23 cellular contexts compared by ENCODE assay signal in the genomic region with DNA sequence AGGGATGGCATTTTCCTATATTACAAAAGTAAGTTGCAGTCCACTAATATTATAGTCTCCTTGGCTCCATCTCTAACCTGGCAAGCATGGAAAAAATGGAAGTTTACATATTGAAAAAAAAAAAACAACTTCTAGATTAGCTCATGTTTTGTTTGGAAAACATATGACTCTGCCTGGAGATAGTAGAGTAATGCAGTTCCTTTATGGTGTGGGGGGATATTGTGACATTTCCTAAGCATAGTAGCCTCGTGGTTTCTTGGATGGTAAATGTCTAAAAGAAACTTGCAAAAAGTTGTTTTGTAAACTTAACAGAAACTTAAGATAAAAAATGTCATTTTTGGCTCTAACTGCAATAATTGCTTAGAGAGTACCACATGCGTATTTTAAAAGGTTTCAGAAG.
"Had no signal": no experiment of that assay in that cellular context is flagged by ENCODE, and none has a peak within 500 bp of the region (broad histone marks: within the 10 kb centered on the region; RNA-seq: fewer than 3 reads in every experiment).

No MANE protein-coding gene starts in this region.

- H3K27ac ChIP-seq: HL-60, KMS-11, SJSA1, SK-N-MC had no signal

- H3K4me1 ChIP-seq: SJSA1 had no signal

- H3K4me3 Mint-ChIP-seq: IgD-negative memory B cell had no signal

- H3K27ac Mint-ChIP-seq: IgD-negative memory B cell had no signal

- DNase-seq: NCI-H1092, NCI-H1105 treated with DMSO at 0.1 percent for 48 hours, NCI-H1417 treated with DMSO at 0.1 percent for 48 hours, NCI-H146, NCI-H1694 treated with DMSO at 0.1 percent for 48 hours, NCI-H1930, NCI-H2081 treated with DMSO at 0.1 percent for 48 hours, NCI-H2171, NCI-H226, NCI-H446, NCI-H510A, NCI-H524 treated with DMSO at 0.1 percent for 48 hours, NCI-H69, NCI-H774, Right ventricle myocardium superior, RPMI8226, SIG-M5 had no signal

- H3K4me3 ChIP-seq: K562, SJSA1, SK-N-MC had no signal

- H3K36me3 Mint-ChIP-seq: IgD-negative memory B cell had no signal

- H3K9me3 Mint-ChIP-seq: IgD-negative memory B cell had no signal

- H3K4me1 Mint-ChIP-seq: IgD-negative memory B cell had no signal

- H3K27me3 ChIP-seq: SJSA1 had no signal

- H3K36me3 ChIP-seq: SJSA1 had no signal

- H3K27me3 Mint-ChIP-seq: IgD-negative memory B cell had no signal

- H3K9me3 ChIP-seq: SJSA1 had no signal
